ENCODE assay signal across 8 cellular contexts in the genomic region with DNA sequence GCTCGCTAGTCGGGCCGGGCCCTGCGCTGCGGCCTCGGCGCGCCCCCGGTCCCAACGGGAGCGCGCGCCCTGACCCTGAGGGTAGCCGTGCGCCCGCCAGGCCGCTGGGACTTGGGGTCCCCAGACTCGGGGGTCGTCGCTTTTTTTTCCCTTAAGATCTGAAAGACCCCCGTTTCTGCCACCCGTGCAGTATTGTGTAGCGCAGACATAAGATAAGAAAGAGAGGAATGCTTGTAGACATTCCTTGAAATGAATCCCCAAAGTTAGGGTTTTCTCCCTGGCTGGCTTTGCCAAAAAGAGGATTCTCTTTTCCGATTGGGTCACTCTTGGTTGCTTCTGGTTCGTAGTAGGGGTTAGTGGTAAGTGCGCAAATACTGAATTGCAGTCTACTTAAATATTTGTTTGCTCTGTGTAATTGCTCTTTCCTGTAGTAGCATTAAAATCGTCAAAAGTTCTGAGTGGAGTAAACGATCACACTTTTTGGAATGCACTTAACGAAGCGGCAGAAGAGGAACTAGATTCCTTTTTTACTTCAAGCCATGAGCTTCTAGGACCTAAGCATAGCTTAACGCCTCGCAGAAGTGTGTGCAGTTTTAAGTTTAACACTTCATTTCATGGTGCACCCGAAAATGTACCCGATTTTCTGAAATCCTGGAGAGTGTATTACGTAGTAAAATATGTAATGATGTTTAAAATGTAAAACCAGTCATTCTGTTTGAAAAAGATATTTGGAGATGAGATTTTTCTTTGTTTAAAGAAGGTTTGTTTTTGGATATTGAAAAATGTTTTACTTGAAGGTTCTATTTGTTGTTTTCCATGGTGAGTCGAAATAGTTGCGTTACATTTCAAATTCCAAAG. TPM values are rescaled to one million over a fixed set of nuclear protein-coding genes. Genes with fewer than 3 reads are reported as not detected.
A peak's percentile ranks its signal among the peaks of the same experiment; 100 is the strongest.
DNase-seq lines count a peak whose midpoint lies in the region; ATAC-seq and TF ChIP-seq lines count a peak whose summit lies in the region.

No MANE protein-coding gene starts in this region.

- H3K27ac ChIP-seq in SK-N-MC: peak overlapping the region; percentile 90
- peak overlapping the region; percentile 75 for H3K27ac ChIP-seq in neural cell (ENCODE audit: low read length)

- H2AFZ ChIP-seq in neural cell (ENCODE audit: low read depth, low read length): no peak overlapping the region

- H3K4me3 ChIP-seq in AG10803 (ENCODE audit: low read length) (peak overlapping the region; percentile 74), SK-N-MC (peak overlapping the region; percentile 91), neural cell (ENCODE audit: low read length) (peak overlapping the region; percentile 86)

- H3F3A ChIP-seq in neural cell (ENCODE audit: insufficient read depth, low read length, poor library complexity, severe bottlenecking): no peaks in the 10 kb centered on the region

- no peak for TF ChIP-seq EP300 in neural cell (conservative IDR thresholded peaks at IDR 0.05; ENCODE audit: poor library complexity, severe bottlenecking)

- H3K9me3 ChIP-seq in SK-N-MC (ENCODE audit: low read depth, low read length): no peaks in the 10 kb centered on the region
- H3K9me3 ChIP-seq in neural cell (ENCODE audit: low read length): no peaks in the 10 kb centered on the region

- H3K9me2 ChIP-seq in neural cell (ENCODE audit: insufficient read depth, low read length): no peaks in the 10 kb centered on the region

- no peaks in the 10 kb centered on the region for H3K36me3 ChIP-seq in SK-N-MC (ENCODE audit: insufficient read depth, low read length)
- no peaks in the 10 kb centered on the region for H3K36me3 ChIP-seq in neural cell (ENCODE audit: insufficient read depth, low read length)

- H3K4me2 ChIP-seq in neural cell (ENCODE audit: low read length): peak overlapping the region; percentile 83

- H3K79me2 ChIP-seq in neural cell (replicated peaks; ENCODE audit: insufficient read depth, low read length): peaks cover 66% of the 10 kb centered on the region

- H3K9ac ChIP-seq in SK-N-MC (ENCODE audit: insufficient read length) (peak overlapping the region; percentile 96), neural cell (ENCODE audit: low read length) (peak overlapping the region; percentile 89)

- TF ChIP-seq CTCF in AG10803 (conservative IDR thresholded peaks at IDR 0.05; ENCODE audit: low read length) (no peak), neural cell (IDR thresholded peaks at IDR 0.05; ENCODE audit: poor library complexity, severe bottlenecking) (no peak), GM20000 (IDR thresholded peaks at IDR 0.05; ENCODE audit: extremely low read depth, missing control alignments) (no peak)

- DNase-seq in AG10803 (ENCODE audit: low read depth): peak; percentile 56
- no peak for DNase-seq in SK-N-MC (ENCODE audit: low read depth, low spot score)
- DNase-seq in erythroblast (lab: John Stamatoyannopoulos, UW): peak; percentile 61 to 71
- no peak for DNase-seq in GM20000 (ENCODE audit: low spot score)

- TF ChIP-seq RAD21 in neural cell (conservative IDR thresholded peaks at IDR 0.05): no peak

- no peaks in the 10 kb centered on the region for H3K27me3 ChIP-seq in neural cell (ENCODE audit: insufficient read depth, low read depth, low read length)

- TF ChIP-seq POLR2A in erythroblast (IDR thresholded peaks at IDR 0.05; ENCODE audit: low read length): no peak

- no peaks in the 10 kb centered on the region for H4K20me1 ChIP-seq in neural cell (ENCODE audit: insufficient read depth)

- peak; percentile 24 for ATAC-seq in GM18517 (IDR thresholded peaks at IDR 0.05; ENCODE audit: unreplicated experiment)
- ATAC-seq in HG03280 (IDR thresholded peaks at IDR 0.05; ENCODE audit: unreplicated experiment): peak; percentile 27
- no peak for ATAC-seq in GM18520 (IDR thresholded peaks at IDR 0.05; ENCODE audit: unreplicated experiment)

TF ChIP-seq in neural cell, 6 proteins besides CTCF, POLR2A, EP300 and RAD21:
- no peak for TF ChIP-seq TAF1 (IDR thresholded peaks at IDR 0.05; ENCODE audit: low read depth)
- TF ChIP-seq, protein P1, sequence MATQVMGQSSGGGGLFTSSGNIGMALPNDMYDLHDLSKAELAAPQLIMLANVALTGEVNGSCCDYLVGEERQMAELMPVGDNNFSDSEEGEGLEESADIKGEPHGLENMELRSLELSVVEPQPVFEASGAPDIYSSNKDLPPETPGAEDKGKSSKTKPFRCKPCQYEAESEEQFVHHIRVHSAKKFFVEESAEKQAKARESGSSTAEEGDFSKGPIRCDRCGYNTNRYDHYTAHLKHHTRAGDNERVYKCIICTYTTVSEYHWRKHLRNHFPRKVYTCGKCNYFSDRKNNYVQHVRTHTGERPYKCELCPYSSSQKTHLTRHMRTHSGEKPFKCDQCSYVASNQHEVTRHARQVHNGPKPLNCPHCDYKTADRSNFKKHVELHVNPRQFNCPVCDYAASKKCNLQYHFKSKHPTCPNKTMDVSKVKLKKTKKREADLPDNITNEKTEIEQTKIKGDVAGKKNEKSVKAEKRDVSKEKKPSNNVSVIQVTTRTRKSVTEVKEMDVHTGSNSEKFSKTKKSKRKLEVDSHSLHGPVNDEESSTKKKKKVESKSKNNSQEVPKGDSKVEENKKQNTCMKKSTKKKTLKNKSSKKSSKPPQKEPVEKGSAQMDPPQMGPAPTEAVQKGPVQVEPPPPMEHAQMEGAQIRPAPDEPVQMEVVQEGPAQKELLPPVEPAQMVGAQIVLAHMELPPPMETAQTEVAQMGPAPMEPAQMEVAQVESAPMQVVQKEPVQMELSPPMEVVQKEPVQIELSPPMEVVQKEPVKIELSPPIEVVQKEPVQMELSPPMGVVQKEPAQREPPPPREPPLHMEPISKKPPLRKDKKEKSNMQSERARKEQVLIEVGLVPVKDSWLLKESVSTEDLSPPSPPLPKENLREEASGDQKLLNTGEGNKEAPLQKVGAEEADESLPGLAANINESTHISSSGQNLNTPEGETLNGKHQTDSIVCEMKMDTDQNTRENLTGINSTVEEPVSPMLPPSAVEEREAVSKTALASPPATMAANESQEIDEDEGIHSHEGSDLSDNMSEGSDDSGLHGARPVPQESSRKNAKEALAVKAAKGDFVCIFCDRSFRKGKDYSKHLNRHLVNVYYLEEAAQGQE (IDR thresholded peaks at IDR 0.05; ENCODE audit: borderline replicate concordance): no peak
- no peak for TF ChIP-seq EZH2 (IDR thresholded peaks at IDR 0.05; ENCODE audit: borderline replicate concordance, insufficient read depth, low read length, poor library complexity, severe bottlenecking)
- TF ChIP-seq POLR2AphosphoS5 (IDR thresholded peaks at IDR 0.05): no peak
- TF ChIP-seq SMC3 (conservative IDR thresholded peaks at IDR 0.05; ENCODE audit: poor library complexity): no peak
- TF ChIP-seq MXI1 (conservative IDR thresholded peaks at IDR 0.05; ENCODE audit: poor library complexity, severe bottlenecking): no peak

RNA-seq across cellular contexts. Expression of a gene that starts 1.3 kb away (rescaled TPM):
- 75.7 and 77.5 TPM in 2 replicates for polyA plus RNA-seq in neural cell
- polyA minus RNA-seq in neural cell: 72.3 and 82.4 TPM in 2 replicates

Comparison
In these comparisons a context has a peak if more than half of its experiments do, and no peak if none do; other contexts are left out.
1. DNase-seq: peak in AG10803 (single experiment) and erythroblast (2 of 2); none in SK-N-MC (single experiment) and GM20000 (single experiment).
2. Peak in every context shown above with its lines, with median percentiles within 50 percentile points of each other: H3K4me3 ChIP-seq.